ENCODE assay signal across 1 cellular context in the genomic region with DNA sequence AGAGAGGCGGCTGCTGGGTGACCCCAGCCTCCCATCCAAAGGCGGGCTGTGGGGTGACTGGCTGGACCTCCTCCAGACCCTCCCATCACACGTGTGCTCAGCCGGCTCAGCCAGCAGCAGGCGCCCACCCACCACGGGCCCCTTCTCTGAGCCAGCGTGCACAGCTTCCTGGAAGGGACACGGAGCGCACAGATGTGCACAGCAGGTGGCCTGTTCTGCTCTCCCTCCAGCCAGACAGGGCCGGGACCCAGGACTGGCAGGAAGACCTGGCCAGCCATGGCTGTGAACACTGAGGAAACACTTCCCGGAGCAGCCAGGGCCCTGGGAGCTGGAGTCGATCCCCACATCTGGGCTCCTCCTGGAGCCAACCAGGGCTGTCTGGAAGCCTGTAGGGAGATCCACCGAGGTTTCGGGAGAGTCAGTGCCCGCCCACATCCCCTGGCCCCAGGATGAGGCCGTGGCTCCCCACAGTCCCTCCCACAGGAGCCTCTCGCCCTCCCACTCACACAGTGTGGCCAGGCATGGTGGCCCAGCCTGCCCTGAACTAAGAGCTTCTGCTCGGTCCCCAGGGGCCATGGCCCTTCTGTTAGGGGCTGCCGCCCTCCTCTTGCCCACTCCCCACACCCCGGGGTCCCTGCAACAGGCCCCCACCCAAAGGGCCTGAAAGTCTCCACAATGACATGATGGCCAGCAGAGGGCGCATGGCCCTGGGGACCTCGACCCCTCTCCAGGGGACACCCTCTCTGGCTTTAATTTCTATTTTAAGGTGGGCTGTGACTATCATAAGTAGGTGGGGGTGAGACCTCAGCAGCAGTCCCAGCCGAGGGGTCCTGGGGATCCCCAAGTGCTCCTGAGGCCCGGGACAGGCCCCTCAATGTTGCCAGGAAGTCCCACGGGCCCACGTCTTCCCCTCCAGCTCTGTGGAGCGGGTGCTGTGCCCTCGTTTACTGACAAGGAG.
A peak's percentile ranks its signal among the peaks of the same experiment; 100 is the strongest.
TF ChIP-seq lines count a peak whose summit lies in the region.

No MANE protein-coding gene starts in this region.

TF ChIP-seq in IMR-90, 13 proteins besides CTCF, POLR2A, EP300 and RAD21 (continued from another document):
- peak; percentile 52 for TF ChIP-seq SMC3 (IDR thresholded peaks at IDR 0.05; ENCODE audit: low read depth, low read length)
